Comparison of ENCODE assay signal across 16 cellular contexts in the genomic region with DNA sequence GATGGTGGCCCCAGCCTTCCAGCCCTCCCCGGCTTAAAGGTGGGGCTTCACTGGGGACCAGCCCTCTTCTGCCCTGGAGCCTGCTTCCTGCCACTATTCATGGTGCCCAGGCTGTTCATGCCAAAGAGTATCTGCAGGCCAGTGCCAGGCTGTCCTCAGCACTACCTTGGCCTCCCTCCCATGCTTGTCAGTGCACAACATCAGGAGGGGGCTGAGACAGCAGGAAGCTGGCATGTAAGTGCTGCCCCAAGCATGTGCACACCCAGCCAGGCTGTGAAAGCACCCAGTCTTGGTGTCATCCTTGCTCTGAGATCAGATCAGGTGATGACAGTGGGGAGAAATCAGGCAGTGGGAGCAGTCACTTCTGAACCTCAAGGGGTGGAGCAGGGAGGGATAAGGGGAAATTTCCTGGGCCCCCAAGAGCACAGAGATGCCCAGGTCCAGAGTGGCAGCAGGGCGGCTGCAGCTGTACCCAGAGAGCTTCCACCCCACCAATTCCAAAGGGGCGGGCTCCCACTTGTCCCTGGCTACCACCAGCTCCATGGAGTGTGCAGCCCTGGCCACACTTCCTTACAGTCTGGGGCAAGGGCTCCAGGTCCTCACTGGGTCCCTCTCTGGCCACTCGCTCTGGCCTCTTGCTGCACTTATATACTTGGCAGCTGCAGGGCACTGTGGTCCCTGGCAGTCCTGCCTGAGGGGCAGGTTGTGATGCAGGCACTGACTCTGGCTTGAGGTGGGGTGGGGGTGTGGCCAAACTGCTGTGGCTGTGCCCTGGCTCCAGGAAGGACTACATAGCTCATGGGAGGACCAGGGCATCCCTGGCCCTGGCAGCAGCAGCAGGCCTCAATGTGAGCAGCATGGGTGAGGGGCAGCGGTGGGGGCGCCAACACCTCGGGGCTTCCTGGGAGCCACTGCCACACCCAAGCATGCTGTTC.
"Had no signal": no experiment of that assay in that cellular context is flagged by ENCODE, and none has a peak within 500 bp of the region (broad histone marks: within the 10 kb centered on the region; RNA-seq: fewer than 3 reads in every experiment).

No MANE protein-coding gene starts in this region.

- FAIRE-seq: bronchial epithelial cell, pancreas had no signal

- H3K36me3 ChIP-seq: esophagus squamous epithelium, neural progenitor cell, pancreas, spleen had no signal

- H3K9ac ChIP-seq: neural progenitor cell had no signal

- H3K4me3 Mint-ChIP-seq: activated B cell treated with CpG ODN at 0.5 μM for 24 hours; activated CD8-positive, alpha-beta T cell treated with anti-CD3 and anti-CD28 coated beads for 36 hours; neural progenitor cell had no signal

- H3K4me3 ChIP-seq: esophagus squamous epithelium, neural progenitor cell, pancreas, spleen had no signal

- ATAC-seq: activated CD8-positive, alpha-beta T cell treated with anti-CD3 and anti-CD28 coated beads for 36 hours had no signal

- H3K27me3 Mint-ChIP-seq: activated B cell treated with CpG ODN at 0.5 μM for 24 hours; activated CD8-positive, alpha-beta T cell treated with anti-CD3 and anti-CD28 coated beads for 36 hours had no signal

- DNase-seq: activated B cell treated with CpG ODN at 0.5 μM for 24 hours; activated CD4-positive, alpha-beta T cell treated with anti-CD3 and anti-CD28 coated beads for 4 hours; activated CD8-positive, alpha-beta T cell treated with anti-CD3 and anti-CD28 coated beads for 36 hours; activated naive CD4-positive, alpha-beta T cell treated with anti-CD3 and anti-CD28 coated beads, Interleukin-2, amount 50 U/mL, for 16 hours; activated T-cell treated with anti-CD3 and anti-CD28 coated beads, Interleukin-2, amount 50 U/mL, for 1 hour; effector CD8-positive, alpha-beta T cell; esophagus squamous epithelium; hippocampal formation; islet precursor cell; spleen; stimulated activated CD4-positive, alpha-beta T cell treated with anti-CD3 and anti-CD28 coated beads, Interleukin-4, amount 100 ng/mL, for 4 hours; stimulated activated naive CD4-positive, alpha-beta T cell; SW 1271 had no signal

- H3K4me1 Mint-ChIP-seq: neural progenitor cell had no signal

- H3K27me3 ChIP-seq: esophagus squamous epithelium, neural progenitor cell, pancreas, spleen had no signal

- H3K4me2 ChIP-seq: neural progenitor cell had no signal

- H3K27ac ChIP-seq: esophagus squamous epithelium, neural progenitor cell, pancreas had no signal

- H3K36me3 Mint-ChIP-seq: neural progenitor cell had no signal

- H3K9me3 ChIP-seq: pancreas had no signal

- H2AFZ ChIP-seq: neural progenitor cell had no signal

- H3K4me1 ChIP-seq: neural progenitor cell had no signal

- H3K27ac Mint-ChIP-seq: activated B cell treated with CpG ODN at 0.5 μM for 24 hours; activated CD8-positive, alpha-beta T cell treated with anti-CD3 and anti-CD28 coated beads for 36 hours; neural progenitor cell had no signal
